In genomic region chr16:76577003-76577402, GRCh38 we compare ENCODE assay signal across 13 cellular contexts.
A peak's percentile ranks its signal among the peaks of the same experiment; 100 is the strongest.
DNase-seq lines count a peak whose midpoint lies in the region; ATAC-seq, FAIRE-seq and TF ChIP-seq lines count a peak whose summit lies in the region.
"Had no signal": no experiment of that assay in that cellular context is flagged by ENCODE, and none has a peak within 500 bp of the region (broad histone marks: within the 10 kb centered on the region; RNA-seq: fewer than 3 reads in every experiment).

No MANE protein-coding gene starts in this region.

- TF ChIP-seq POLR2A in H54 (IDR thresholded peaks at IDR 0.05; ENCODE audit: low read depth, low read length) = no peak

- peak; percentile 94 for DNase-seq in GM12865 (ENCODE audit: low read depth)
- no peak for DNase-seq in ACHN
- no peak for DNase-seq in omental fat pad (ENCODE audit: low spot score)
- no peak for DNase-seq in H54 (ENCODE audit: insufficient read length, low spot score)
- no peak for DNase-seq in SK-N-DZ (ENCODE audit: low spot score)
- DNase-seq: activated CD4-positive, alpha-beta T cell treated with anti-CD3 and anti-CD28 coated beads, Interleukin-2, amount 50 U/mL, for 1 hour; activated naive CD8-positive, alpha-beta T cell treated with anti-CD3 and anti-CD28 coated beads for 36 hours; mesenchymal stem cell had no signal

- in situ Hi-C loops in ACHN (cut with HindIII; ENCODE audit: low pct_ligation_motif_present, low pct_unique_long_range_greater_than_20kb, low sequenced_read_pairs) = no loop called here

- FAIRE-seq in H54 (lab: Jason Lieb, UNC) = no peak

- no peak overlapping the region for H3K4me3 ChIP-seq in GM12865 (ENCODE audit: low read depth, low read length)
- H3K4me3 ChIP-seq: BLaER1 treated with 17β-estradiol and CSF1 and Interleukin-3, amounts not matched to agents 10 nM and 100 nM; SK-N-MC had no signal

- TF ChIP-seq CTCF in GM12865 (IDR thresholded peaks at IDR 0.05; ENCODE audit: insufficient read depth, low read depth, low read length, missing control alignments) (no peak), omental fat pad (IDR thresholded peaks at IDR 0.05) (no peak)

- peak; percentile 83 for ATAC-seq in GM19351 (IDR thresholded peaks at IDR 0.05; ENCODE audit: unreplicated experiment)
- ATAC-seq in HG02763 (IDR thresholded peaks at IDR 0.05; ENCODE audit: unreplicated experiment) = peak; percentile 77
- ATAC-seq in HG03565 (IDR thresholded peaks at IDR 0.05; ENCODE audit: unreplicated experiment) = peak; percentile 78
- no peak for ATAC-seq in omental fat pad (ENCODE audit: low FRiP score)
